Comparison of ENCODE assay signal across 23 cellular contexts in genomic region chr6:159473844-159474243, GRCh38.
"Had no signal": no experiment of that assay in that cellular context is flagged by ENCODE, and none has a peak within 500 bp of the region (broad histone marks: within the 10 kb centered on the region; RNA-seq: fewer than 3 reads in every experiment).

No MANE protein-coding gene starts in this region.

- H3K27ac ChIP-seq: breast epithelium, neutrophil, pancreas, spleen, tibial artery had no signal

- DNase-seq: activated B cell treated with CpG ODN at 0.5 μM for 24 hours; activated CD4-positive, alpha-beta memory T cell treated with anti-CD3 and anti-CD28 coated beads, Interleukin-2, amount 10 ng/mL, durations not matched to agents 7 days and 5 days; activated CD4-positive, alpha-beta T cell treated with anti-CD3 and anti-CD28 coated beads for 48 hours; activated CD8-positive, alpha-beta memory T cell treated with anti-CD3 and anti-CD28 coated beads, Interleukin-2, amount 10 ng/mL, durations not matched to agents 7 days and 5 days; activated naive CD4-positive, alpha-beta T cell treated with Interleukin-2 at 50 U/mL for 16 hours; anterior cingulate cortex; cerebellar nuclear complex; cortex of kidney; foreskin fibroblast; hypothalamus; islet precursor cell; left colon; natural killer cell; pancreas; spleen; stimulated activated naive CD4-positive, alpha-beta T cell; T-helper 1 cell; T-helper 9 cell; tibial artery had no signal

- ATAC-seq: activated CD8-positive, alpha-beta memory T cell treated with anti-CD3 and anti-CD28 coated beads, Interleukin-2, amount 10 ng/mL, durations not matched to agents 7 days and 5 days; left colon; natural killer cell; pancreas; sciatic nerve had no signal

- H3K9me3 ChIP-seq: neutrophil, pancreas, tibial artery had no signal

- H3K4me1 ChIP-seq: breast epithelium, pancreas, spleen, tibial artery had no signal

- H3K4me3 ChIP-seq: breast epithelium, lung, pancreas, spleen, tibial artery had no signal

- H3K27me3 ChIP-seq: breast epithelium, neutrophil, pancreas, spleen, tibial artery had no signal

- H3K36me3 ChIP-seq: breast epithelium, neutrophil, pancreas, spleen, tibial artery had no signal
